1 cellular context compared by ENCODE assay signal in genomic region chr1:3578433-3578805, GRCh38.
A peak's percentile ranks its signal among the peaks of the same experiment; 100 is the strongest.
TF ChIP-seq lines count a peak whose summit lies in the region.

No MANE protein-coding gene starts in this region.

TF ChIP-seq in HepG2, 621 proteins besides CTCF, POLR2A, EP300 and RAD21:
- TF ChIP-seq ZNF20 (CRISPR knock-in tag; IDR thresholded peaks at IDR 0.05) (no peak), EZH2 (conservative IDR thresholded peaks at IDR 0.05; ENCODE audit: low read depth, low read length) (0 out of 2 replicates have a peak, but pooled peaks have one; percentile 8)
